Comparison of ENCODE assay signal across 8 cellular contexts in genomic region chr2:242085941-242086621, GRCh38.
A peak's percentile ranks its signal among the peaks of the same experiment; 100 is the strongest.
DNase-seq lines count a peak whose midpoint lies in the region; ATAC-seq, FAIRE-seq and TF ChIP-seq lines count a peak whose summit lies in the region.

No MANE protein-coding gene starts in this region.

- no peaks in the 10 kb centered on the region for H3K9me3 Mint-ChIP-seq in activated naive CD4-positive, alpha-beta T cell treated with anti-CD3 and anti-CD28 coated beads, Interleukin-2, amount 10 ng/mL, durations not matched to agents 7 days and 5 days

- CTCF ChIA-PET in activated naive CD4-positive, alpha-beta T cell treated with anti-CD3 and anti-CD28 coated beads, Interleukin-2, amount 10 ng/mL, durations not matched to agents 7 days and 5 days (lab: Charles Lee), result no interaction called here

- intact Hi-C loops in right lobe of liver (cut with DNase I), result no loop called here

- 7% methylated on average over 6 of the region's 6 CpGs for WGBS in right lobe of liver (ENCODE audit: insufficient coverage, low coverage, low lambda C conversion rate, missing lambda C conversion rate)

- no peaks in the 10 kb centered on the region for H3K36me3 ChIP-seq in right lobe of liver

- H3K4me1 ChIP-seq in right lobe of liver, result peaks cover 0 to 7% (median 5%) of the 10 kb centered on the region in 4 donors

- peak overlapping the region; percentile 27 for H3K4me3 Mint-ChIP-seq in activated naive CD4-positive, alpha-beta T cell treated with anti-CD3 and anti-CD28 coated beads, Interleukin-2, amount 10 ng/mL, durations not matched to agents 7 days and 5 days

- TF ChIP-seq CTCF in right lobe of liver (IDR thresholded peaks at IDR 0.05), result peak in 2 of 4 donors; percentile 15 to 34

- H3K27me3 ChIP-seq in right lobe of liver, result no peaks in the 10 kb centered on the region

- H3K9me3 ChIP-seq in right lobe of liver, result no peaks in the 10 kb centered on the region

- ATAC-seq in GM18498 (IDR thresholded peaks at IDR 0.05; ENCODE audit: unreplicated experiment), result peak; percentile 18
- ATAC-seq in right lobe of liver, result peak; percentile 75 to 83 (median 79)
- ATAC-seq in HG03439 (IDR thresholded peaks at IDR 0.05; ENCODE audit: unreplicated experiment), result no peak
- no peak for ATAC-seq in HG03469 (IDR thresholded peaks at IDR 0.05; ENCODE audit: unreplicated experiment)

- peaks cover 31% of the 10 kb centered on the region for H3K4me1 Mint-ChIP-seq in activated naive CD4-positive, alpha-beta T cell treated with anti-CD3 and anti-CD28 coated beads, Interleukin-2, amount 10 ng/mL, durations not matched to agents 7 days and 5 days

- DNase-seq in HUDEP-2 (lab: John Stamatoyannopoulos, UW; ENCODE audit: unreplicated experiment in 76 of 76) (peak in 45 of 76 experiments; percentile 3 to 58 (median 28)), right lobe of liver (peak; percentile 75 to 91 (median 81)), NCI-H1105 (lab: John Stamatoyannopoulos, UW) (no peak), H54 (ENCODE audit: insufficient read length, low spot score) (no peak)
- DNase-seq in activated naive CD4-positive, alpha-beta T cell treated with anti-CD3 and anti-CD28 coated beads, Interleukin-2, amount 10 ng/mL, durations not matched to agents 7 days and 5 days, result peak; percentile 43

- peaks cover 2% of the 10 kb centered on the region for H3K36me3 Mint-ChIP-seq in activated naive CD4-positive, alpha-beta T cell treated with anti-CD3 and anti-CD28 coated beads, Interleukin-2, amount 10 ng/mL, durations not matched to agents 7 days and 5 days

- H3K27ac ChIP-seq in right lobe of liver, result peak overlapping the region; percentile 57 to 90 (median 86)

- TF ChIP-seq POLR2A in right lobe of liver (IDR thresholded peaks at IDR 0.05) (peak; percentile 98), H54 (IDR thresholded peaks at IDR 0.05; ENCODE audit: low read depth, low read length) (no peak)

- no peak for FAIRE-seq in H54 (lab: Jason Lieb, UNC)

- H3K4me3 ChIP-seq in right lobe of liver, result peak overlapping the region; percentile 1 to 64 (median 47)

- no peak overlapping the region for H3K27ac Mint-ChIP-seq in activated naive CD4-positive, alpha-beta T cell treated with anti-CD3 and anti-CD28 coated beads, Interleukin-2, amount 10 ng/mL, durations not matched to agents 7 days and 5 days

- H3K27me3 Mint-ChIP-seq in activated naive CD4-positive, alpha-beta T cell treated with anti-CD3 and anti-CD28 coated beads, Interleukin-2, amount 10 ng/mL, durations not matched to agents 7 days and 5 days, result peaks cover 27% of the 10 kb centered on the region

Comparison
In these comparisons a context has a peak if more than half of its experiments do, and no peak if none do; other contexts are left out.
1. ATAC-seq: peak in GM18498 (single experiment) and right lobe of liver (4 of 4); none in HG03439 (single experiment) and HG03469 (single experiment).
2. DNase-seq: peak in HUDEP-2 (45 of 76), activated naive CD4-positive, alpha-beta T cell treated with anti-CD3 and anti-CD28 coated beads, Interleukin-2, amount 10 ng/mL, durations not matched to agents 7 days and 5 days (single experiment) and right lobe of liver (3 of 3); none in NCI-H1105 (single experiment) and H54 (single experiment).